Comparison of ENCODE assay signal across 9 cellular contexts in the genomic region with DNA sequence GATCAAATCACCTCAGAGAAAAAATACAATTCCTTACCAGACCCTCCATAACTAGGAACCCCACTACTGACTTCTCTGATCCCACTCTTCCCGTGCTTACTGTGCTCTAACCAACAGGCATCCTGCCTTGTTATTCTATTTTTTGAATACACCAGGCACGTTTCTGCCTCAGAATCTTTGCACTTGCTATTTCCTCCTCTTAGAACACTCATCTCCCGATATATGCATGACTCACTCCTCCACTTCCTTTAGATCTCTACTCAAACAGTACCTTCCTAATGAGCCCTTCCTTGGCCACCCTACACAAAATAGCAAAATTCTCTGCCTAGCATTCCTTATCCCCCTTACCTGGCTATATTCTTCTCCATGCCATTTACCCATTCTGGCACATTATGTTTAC. TPM values are rescaled to one million over a fixed set of nuclear protein-coding genes. Genes with fewer than 3 reads are reported as not detected.
DNase-seq lines count a peak whose midpoint lies in the region; ATAC-seq and TF ChIP-seq lines count a peak whose summit lies in the region.
"Had no signal": no experiment of that assay in that cellular context is flagged by ENCODE, and none has a peak within 500 bp of the region (broad histone marks: within the 10 kb centered on the region; RNA-seq: fewer than 3 reads in every experiment).

No MANE protein-coding gene starts in this region.

- no peak overlapping the region for H2BK120ac ChIP-seq in neuronal stem cell (ENCODE audit: low read depth, low read length)

- no peak overlapping the region for H3K27ac ChIP-seq in Panc1 (ENCODE audit: low read length)
- no peak overlapping the region for H3K27ac ChIP-seq in neuronal stem cell (replicated peaks; ENCODE audit: low read length)

- H3K27ac Mint-ChIP-seq in activated naive CD4-positive, alpha-beta T cell treated with anti-CD3 and anti-CD28 coated beads, Interleukin-2, amount 10 ng/mL, durations not matched to agents 7 days and 5 days: peak overlapping the region; percentile 50
- H3K27ac Mint-ChIP-seq in stimulated activated naive CD8-positive, alpha-beta T cell treated with anti-CD3 and anti-CD28 coated beads, Interleukin-15, Interleukin-2, amounts not matched to agents 100 ng/mL and 50 ng/mL, for 24 hours: peak overlapping the region; percentile 85

- no peak overlapping the region for H3K14ac ChIP-seq in neuronal stem cell (ENCODE audit: low read length)

- H3K4me1 ChIP-seq in Panc1 (ENCODE audit: control insufficient read depth, insufficient read depth, low read length) (no peaks in the 10 kb centered on the region), neuronal stem cell (ENCODE audit: control insufficient read depth in 2 of 2, insufficient read depth in 1 of 2, low read depth in 1 of 2, low read length in 2 of 2) (peaks cover 0 to 2% of the 10 kb centered on the region in 2 donors)

- no peak overlapping the region for H3K23ac ChIP-seq in neuronal stem cell (ENCODE audit: low read depth, low read length, poor library complexity)

- H2AFZ ChIP-seq in neuronal stem cell (ENCODE audit: low read length): no peak overlapping the region

- no peak overlapping the region for H2AK5ac ChIP-seq in neuronal stem cell (ENCODE audit: low read depth, low read length)

- no TSS peak for BruUV-seq in Panc1 (replicated peaks; lab: Mats Ljungman, UMichigan)

- no peak overlapping the region for H3K4me2 ChIP-seq in neuronal stem cell (ENCODE audit: insufficient read depth, low read length, poor library complexity, severe bottlenecking)

- WGBS in neuronal stem cell (ENCODE audit: extremely low coverage in 2 of 2, insufficient read length in 2 of 2, insufficient replicate concordance in 1 of 2), 2 donors: no CpG with 5 or more reads among the region's 3 CpGs

- H3K27me3 Mint-ChIP-seq in activated naive CD4-positive, alpha-beta T cell treated with anti-CD3 and anti-CD28 coated beads, Interleukin-2, amount 10 ng/mL, durations not matched to agents 7 days and 5 days: no peaks in the 10 kb centered on the region
- H3K27me3 Mint-ChIP-seq in stimulated activated naive CD8-positive, alpha-beta T cell treated with anti-CD3 and anti-CD28 coated beads, Interleukin-15, Interleukin-2, amounts not matched to agents 100 ng/mL and 50 ng/mL, for 24 hours: no peaks in the 10 kb centered on the region

- CTCF ChIA-PET in activated naive CD4-positive, alpha-beta T cell treated with anti-CD3 and anti-CD28 coated beads, Interleukin-2, amount 10 ng/mL, durations not matched to agents 7 days and 5 days (lab: Charles Lee): no interaction called here
- CTCF ChIA-PET in Panc1 (lab: Charles Lee): no interaction called here

- H3K18ac ChIP-seq in neuronal stem cell (ENCODE audit: low read length): no peak overlapping the region

- H2BK15ac ChIP-seq in neuronal stem cell (ENCODE audit: low read length): no peak overlapping the region

- no peak overlapping the region for H2BK5ac ChIP-seq in neuronal stem cell (ENCODE audit: low read length)

- H3K4me3 Mint-ChIP-seq in activated naive CD4-positive, alpha-beta T cell treated with anti-CD3 and anti-CD28 coated beads, Interleukin-2, amount 10 ng/mL, durations not matched to agents 7 days and 5 days: no peak overlapping the region
- H3K4me3 Mint-ChIP-seq in stimulated activated naive CD8-positive, alpha-beta T cell treated with anti-CD3 and anti-CD28 coated beads, Interleukin-15, Interleukin-2, amounts not matched to agents 100 ng/mL and 50 ng/mL, for 24 hours: peak overlapping the region; percentile 42

- no peaks in the 10 kb centered on the region; the same call in 1 of the 2 replicates for H3K36me3 ChIP-seq in Panc1 (ENCODE audit: control insufficient read depth, insufficient read depth, low read length)
- peaks cover 0 to 7% of the 10 kb centered on the region in 2 donors for H3K36me3 ChIP-seq in neuronal stem cell (replicated peaks in 1 of 2; ENCODE audit: control insufficient read depth in 2 of 2, insufficient read depth in 2 of 2, low read length in 2 of 2)

- H3K9me3 ChIP-seq in Panc1 (ENCODE audit: control insufficient read depth, insufficient read depth, low read depth, low read length) (no peaks in the 10 kb centered on the region), neuronal stem cell (replicated peaks in 1 of 2; ENCODE audit: control insufficient read depth in 2 of 2, insufficient read depth in 1 of 2, low read depth in 1 of 2, low read length in 2 of 2) (no peaks in the 10 kb centered on the region)

- H3K4ac ChIP-seq in neuronal stem cell (ENCODE audit: low read length): no peak overlapping the region

- no peaks in the 10 kb centered on the region for H3K9me3 Mint-ChIP-seq in activated naive CD4-positive, alpha-beta T cell treated with anti-CD3 and anti-CD28 coated beads, Interleukin-2, amount 10 ng/mL, durations not matched to agents 7 days and 5 days
- H3K9me3 Mint-ChIP-seq in stimulated activated naive CD8-positive, alpha-beta T cell treated with anti-CD3 and anti-CD28 coated beads, Interleukin-15, Interleukin-2, amounts not matched to agents 100 ng/mL and 50 ng/mL, for 24 hours: no peaks in the 10 kb centered on the region

- no peak overlapping the region for H2BK12ac ChIP-seq in neuronal stem cell (ENCODE audit: low read length)

- no peak for TF ChIP-seq CTCF in Panc1 (IDR thresholded peaks at IDR 0.05)

- in situ Hi-C loops in Panc1 (cut with HindIII; ENCODE audit: low pct_unique_long_range_greater_than_20kb, low sequenced_read_pairs): no loop called here

- H3K36me3 Mint-ChIP-seq in activated naive CD4-positive, alpha-beta T cell treated with anti-CD3 and anti-CD28 coated beads, Interleukin-2, amount 10 ng/mL, durations not matched to agents 7 days and 5 days: peaks cover 18% of the 10 kb centered on the region
- peaks cover 38% of the 10 kb centered on the region for H3K36me3 Mint-ChIP-seq in stimulated activated naive CD8-positive, alpha-beta T cell treated with anti-CD3 and anti-CD28 coated beads, Interleukin-15, Interleukin-2, amounts not matched to agents 100 ng/mL and 50 ng/mL, for 24 hours (ENCODE audit: low read depth)

- no peaks in the 10 kb centered on the region for H3K27me3 ChIP-seq in Panc1 (ENCODE audit: control insufficient read depth, insufficient read depth, low read length)
- H3K27me3 ChIP-seq in neuronal stem cell (ENCODE audit: control insufficient read depth in 3 of 3, insufficient read depth in 3 of 3, low read depth in 1 of 3, low read length in 3 of 3): no peaks in the 10 kb centered on the region

- no peak overlapping the region for H3K4me3 ChIP-seq in Panc1 (ENCODE audit: low read depth in 2 of 2, low read length in 2 of 2)
- H3K4me3 ChIP-seq in neuronal stem cell (ENCODE audit: low read length in 2 of 2): no peak overlapping the region

- DNase-seq in activated naive CD4-positive, alpha-beta T cell treated with anti-CD3 and anti-CD28 coated beads, Interleukin-2, amount 10 ng/mL, durations not matched to agents 7 days and 5 days: no peak
- DNase-seq in activated naive CD4-positive, alpha-beta T cell treated with Interleukin-2 at 50 U/mL for 16 hours: no peak
- peak; percentile 27 for DNase-seq in Panc1 (ENCODE audit: low read depth, low spot score)
- peak; percentile 92 for DNase-seq in dermis blood vessel endothelial cell
- no peak for DNase-seq in neuronal stem cell (ENCODE audit: low spot score)
- no peak for DNase-seq in DMS153 (lab: John Stamatoyannopoulos, UW)
- DNase-seq: stimulated activated CD4-positive, alpha-beta T cell treated with anti-CD3 and anti-CD28 coated beads, Interleukin-1b, Interleukin-23, amount 100 ng/mL, for 48 hours had no signal

- H4K91ac ChIP-seq in neuronal stem cell (ENCODE audit: low read depth, low read length, poor library complexity): no peak overlapping the region

- H3K9ac ChIP-seq in neuronal stem cell (ENCODE audit: low read depth, low read length, poor library complexity): no peak overlapping the region

- POLR2A ChIA-PET in Panc1 (lab: Charles Lee): no interaction called here

- H3K79me1 ChIP-seq in neuronal stem cell (ENCODE audit: low read depth, low read length): no peaks in the 10 kb centered on the region

- intact Hi-C loops in Panc1 (cut with micrococcal nuclease; ENCODE audit: unreplicated experiment): no loop called here

- peak; percentile 82 for ATAC-seq in Panc1
- no peak for ATAC-seq in HG03432 (IDR thresholded peaks at IDR 0.05; ENCODE audit: unreplicated experiment)

- H4K8ac ChIP-seq in neuronal stem cell (ENCODE audit: low read depth, low read length): no peak overlapping the region

- peaks cover 11% of the 10 kb centered on the region for H3K4me1 Mint-ChIP-seq in activated naive CD4-positive, alpha-beta T cell treated with anti-CD3 and anti-CD28 coated beads, Interleukin-2, amount 10 ng/mL, durations not matched to agents 7 days and 5 days
- H3K4me1 Mint-ChIP-seq in stimulated activated naive CD8-positive, alpha-beta T cell treated with anti-CD3 and anti-CD28 coated beads, Interleukin-15, Interleukin-2, amounts not matched to agents 100 ng/mL and 50 ng/mL, for 24 hours (ENCODE audit: low read depth): peaks cover 16% of the 10 kb centered on the region

RNA-seq across cellular contexts. Expression of a gene that starts 43.9 kb away (rescaled TPM):
- total RNA-seq in Panc1 (2021; ENCODE audit: unreplicated experiment): 72.7 TPM
- 82.6 TPM for polyA plus RNA-seq in Panc1 (2012; ENCODE audit: insufficient read length)
- 82.5 and 84.4 TPM in 2 replicates for total RNA-seq in dermis blood vessel endothelial cell
- 52.6 TPM for polyA plus RNA-seq in neuronal stem cell (2013, experiment 1 of 2)
- polyA plus RNA-seq in neuronal stem cell (2013, experiment 2 of 2): 49.3 TPM

Comparison
In these comparisons a context has a peak if more than half of its experiments do, and no peak if none do; other contexts are left out.
1. DNase-seq: peak in Panc1 (single experiment) and dermis blood vessel endothelial cell (single experiment); none in activated naive CD4-positive, alpha-beta T cell treated with anti-CD3 and anti-CD28 coated beads, Interleukin-2, amount 10 ng/mL, durations not matched to agents 7 days and 5 days (single experiment), activated naive CD4-positive, alpha-beta T cell treated with Interleukin-2 at 50 U/mL for 16 hours (single experiment), neuronal stem cell (single experiment) and DMS153 (single experiment).